13 cellular contexts compared by ENCODE assay signal in the genomic region with DNA sequence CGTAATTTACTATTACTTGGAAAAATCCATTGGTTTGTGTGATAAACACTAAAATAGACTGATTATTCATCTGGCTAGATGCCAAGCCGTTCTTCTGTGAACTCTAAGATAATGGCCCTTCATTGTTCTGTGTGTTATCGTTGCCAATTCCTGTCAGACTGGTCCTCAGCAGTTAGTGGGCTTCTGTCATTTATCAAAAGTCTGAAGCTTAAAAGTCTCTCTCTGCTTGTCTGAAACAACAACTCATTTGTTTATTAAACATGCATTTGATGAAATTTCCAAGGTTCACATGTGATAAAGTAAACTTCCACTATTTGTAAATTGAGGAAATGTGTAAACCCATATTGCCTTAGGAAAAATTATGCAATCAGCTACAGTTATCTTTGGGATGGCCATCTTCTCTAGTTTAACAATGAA. TPM values are rescaled to one million over a fixed set of nuclear protein-coding genes. Genes with fewer than 3 reads are reported as not detected.
DNase-seq lines count a peak whose midpoint lies in the region; ATAC-seq and TF ChIP-seq lines count a peak whose summit lies in the region.
"Had no signal": no experiment of that assay in that cellular context is flagged by ENCODE, and none has a peak within 500 bp of the region (broad histone marks: within the 10 kb centered on the region; RNA-seq: fewer than 3 reads in every experiment).

No MANE protein-coding gene starts in this region.

- H3K36me3 ChIP-seq in BE2C (no peaks in the 10 kb centered on the region), RWPE2 (ENCODE audit: low read depth) (no peaks in the 10 kb centered on the region), prostate gland (no peaks in the 10 kb centered on the region)
- H3K36me3 ChIP-seq: upper lobe of left lung had no signal

- no peaks in the 10 kb centered on the region for H3K27me3 ChIP-seq in BE2C
- H3K27me3 ChIP-seq in RWPE2 (ENCODE audit: insufficient read depth, poor library complexity, severe bottlenecking), result no peaks in the 10 kb centered on the region
- H3K27me3 ChIP-seq in prostate gland (replicated peaks; ENCODE audit: insufficient read depth), result no peaks in the 10 kb centered on the region
- H3K27me3 ChIP-seq: upper lobe of left lung had no signal

- H3K9me3 Mint-ChIP-seq in activated T-helper 1 cell treated with anti-CD3 and anti-CD28 coated beads, Interleukin-12 subunit alpha, Interleukin-12 subunit beta, Interleukin-2, Interleukin-4 antibody, amounts not matched to agents 30 ng/mL and 10 ng/mL and 1 ng/mL, durations not matched to agents 14 hours and 24 hours and 36 hours, result no peaks in the 10 kb centered on the region
- H3K9me3 Mint-ChIP-seq in activated CD8-positive, alpha-beta memory T cell treated with anti-CD3 and anti-CD28 coated beads, Interleukin-2, amount 10 ng/mL, durations not matched to agents 7 days and 5 days (ENCODE audit: low read depth), result no peaks in the 10 kb centered on the region
- H3K9me3 Mint-ChIP-seq: T-cell had no signal

- CTCF ChIA-PET in activated CD8-positive, alpha-beta memory T cell treated with anti-CD3 and anti-CD28 coated beads, Interleukin-2, amount 10 ng/mL, durations not matched to agents 7 days and 5 days (lab: Charles Lee), result no interaction called here

- no peaks in the 10 kb centered on the region for H3K36me3 Mint-ChIP-seq in activated T-helper 1 cell treated with anti-CD3 and anti-CD28 coated beads, Interleukin-12 subunit alpha, Interleukin-12 subunit beta, Interleukin-2, Interleukin-4 antibody, amounts not matched to agents 30 ng/mL and 10 ng/mL and 1 ng/mL, durations not matched to agents 14 hours and 24 hours and 36 hours (ENCODE audit: low read depth)
- no peaks in the 10 kb centered on the region for H3K36me3 Mint-ChIP-seq in activated CD8-positive, alpha-beta memory T cell treated with anti-CD3 and anti-CD28 coated beads, Interleukin-2, amount 10 ng/mL, durations not matched to agents 7 days and 5 days
- H3K36me3 Mint-ChIP-seq: T-cell had no signal

- no peak for TF ChIP-seq POLR2A in prostate gland (IDR thresholded peaks at IDR 0.05)

- H3K4me1 Mint-ChIP-seq in activated T-helper 1 cell treated with anti-CD3 and anti-CD28 coated beads, Interleukin-12 subunit alpha, Interleukin-12 subunit beta, Interleukin-2, Interleukin-4 antibody, amounts not matched to agents 30 ng/mL and 10 ng/mL and 1 ng/mL, durations not matched to agents 14 hours and 24 hours and 36 hours (ENCODE audit: low read depth), result no peaks in the 10 kb centered on the region
- H3K4me1 Mint-ChIP-seq in activated CD8-positive, alpha-beta memory T cell treated with anti-CD3 and anti-CD28 coated beads, Interleukin-2, amount 10 ng/mL, durations not matched to agents 7 days and 5 days, result no peaks in the 10 kb centered on the region
- H3K4me1 Mint-ChIP-seq: T-cell had no signal

- H3K27ac ChIP-seq in RWPE2 (ENCODE audit: poor library complexity, severe bottlenecking) (no peak overlapping the region), prostate gland (no peak overlapping the region)
- H3K27ac ChIP-seq: KMS-11 had no signal

- peak; percentile 61; the same call in 1 of the 3 replicates for ATAC-seq in RWPE2 (ENCODE audit: low read depth)
- no peak for ATAC-seq in HG02973 (IDR thresholded peaks at IDR 0.05; ENCODE audit: unreplicated experiment)
- no peak for ATAC-seq in activated CD8-positive, alpha-beta memory T cell treated with anti-CD3 and anti-CD28 coated beads, Interleukin-2, amount 10 ng/mL, durations not matched to agents 7 days and 5 days
- ATAC-seq: T-cell had no signal

- DNase-seq in BE2C, result peak; percentile 56
- peak; percentile 91 for DNase-seq in NCI-H1105 (lab: John Stamatoyannopoulos, UW)
- no peak for DNase-seq in RWPE2 (ENCODE audit: low spot score)
- DNase-seq in glomerular endothelial cell (ENCODE audit: extremely low read depth, low read depth, low spot score), result peak; percentile 99
- DNase-seq in prostate gland (ENCODE audit: low spot score), result no peak
- DNase-seq in activated T-helper 1 cell treated with anti-CD3 and anti-CD28 coated beads, Interleukin-12 subunit alpha, Interleukin-12 subunit beta, Interleukin-2, Interleukin-4 antibody, amounts not matched to agents 30 ng/mL and 10 ng/mL and 1 ng/mL, durations not matched to agents 14 hours and 24 hours and 36 hours (ENCODE audit: low spot score), result no peak
- DNase-seq in activated CD8-positive, alpha-beta memory T cell treated with anti-CD3 and anti-CD28 coated beads, Interleukin-2, amount 10 ng/mL, durations not matched to agents 7 days and 5 days, result no peak
- DNase-seq: activated T-cell treated with anti-CD3 and anti-CD28 coated beads, Interleukin-2, amount 50 U/mL, for 48 hours; effector memory CD4-positive, alpha-beta T cell; T-cell; upper lobe of left lung had no signal

- H3K27ac Mint-ChIP-seq in activated T-helper 1 cell treated with anti-CD3 and anti-CD28 coated beads, Interleukin-12 subunit alpha, Interleukin-12 subunit beta, Interleukin-2, Interleukin-4 antibody, amounts not matched to agents 30 ng/mL and 10 ng/mL and 1 ng/mL, durations not matched to agents 14 hours and 24 hours and 36 hours, result no peak overlapping the region
- no peak overlapping the region for H3K27ac Mint-ChIP-seq in activated CD8-positive, alpha-beta memory T cell treated with anti-CD3 and anti-CD28 coated beads, Interleukin-2, amount 10 ng/mL, durations not matched to agents 7 days and 5 days
- H3K27ac Mint-ChIP-seq: T-cell had no signal

- H3K4me3 Mint-ChIP-seq in activated T-helper 1 cell treated with anti-CD3 and anti-CD28 coated beads, Interleukin-12 subunit alpha, Interleukin-12 subunit beta, Interleukin-2, Interleukin-4 antibody, amounts not matched to agents 30 ng/mL and 10 ng/mL and 1 ng/mL, durations not matched to agents 14 hours and 24 hours and 36 hours, result no peak overlapping the region
- no peak overlapping the region for H3K4me3 Mint-ChIP-seq in activated CD8-positive, alpha-beta memory T cell treated with anti-CD3 and anti-CD28 coated beads, Interleukin-2, amount 10 ng/mL, durations not matched to agents 7 days and 5 days
- H3K4me3 Mint-ChIP-seq: T-cell had no signal

- H3K4me3 ChIP-seq in BE2C (ENCODE audit: low read depth, low read length), result no peak overlapping the region; the same call in 1 of the 2 replicates
- no peak overlapping the region for H3K4me3 ChIP-seq in RWPE2 (ENCODE audit: severe bottlenecking)
- H3K4me3 ChIP-seq in prostate gland, result no peak overlapping the region
- H3K4me3 ChIP-seq: upper lobe of left lung had no signal

- no peaks in the 10 kb centered on the region for H3K9me3 ChIP-seq in BE2C
- no peaks in the 10 kb centered on the region for H3K9me3 ChIP-seq in RWPE2 (ENCODE audit: severe bottlenecking)
- no peaks in the 10 kb centered on the region for H3K9me3 ChIP-seq in prostate gland
- H3K9me3 ChIP-seq: upper lobe of left lung had no signal

- H3K4me1 ChIP-seq in BE2C (peaks cover 9% of the 10 kb centered on the region), RWPE2 (ENCODE audit: insufficient read depth, poor library complexity, severe bottlenecking) (peaks cover 13% of the 10 kb centered on the region), prostate gland (replicated peaks) (no peaks in the 10 kb centered on the region)

- intact Hi-C loops in prostate gland (cut with DNase I), result no loop called here
- intact Hi-C loops in activated T-helper 1 cell treated with anti-CD3 and anti-CD28 coated beads, Interleukin-12 subunit alpha, Interleukin-12 subunit beta, Interleukin-2, Interleukin-4 antibody, amounts not matched to agents 30 ng/mL and 10 ng/mL and 1 ng/mL, durations not matched to agents 14 hours and 24 hours and 36 hours (cut with micrococcal nuclease), result no loop called here

- TF ChIP-seq CTCF in BE2C (IDR thresholded peaks at IDR 0.05; ENCODE audit: low read depth, low read length), result no peak
- TF ChIP-seq CTCF in RWPE2 (IDR thresholded peaks at IDR 0.05; ENCODE audit: poor library complexity, severe bottlenecking), result no peak
- TF ChIP-seq CTCF in prostate gland (IDR thresholded peaks at IDR 0.05), result no peak

- no peaks in the 10 kb centered on the region for H3K27me3 Mint-ChIP-seq in activated T-helper 1 cell treated with anti-CD3 and anti-CD28 coated beads, Interleukin-12 subunit alpha, Interleukin-12 subunit beta, Interleukin-2, Interleukin-4 antibody, amounts not matched to agents 30 ng/mL and 10 ng/mL and 1 ng/mL, durations not matched to agents 14 hours and 24 hours and 36 hours (ENCODE audit: insufficient read depth)
- peaks cover 3% of the 10 kb centered on the region for H3K27me3 Mint-ChIP-seq in activated CD8-positive, alpha-beta memory T cell treated with anti-CD3 and anti-CD28 coated beads, Interleukin-2, amount 10 ng/mL, durations not matched to agents 7 days and 5 days

- WGBS in prostate gland, result 27% methylated on average over 3 of the region's 3 CpGs

RNA-seq across cellular contexts. Expression of gene RDX, which starts 21.1 kb away (rescaled TPM):
- polyA plus RNA-seq in BE2C (2012; ENCODE audit: insufficient read depth, insufficient read length, low read depth), result 45.8 TPM
- total RNA-seq in glomerular endothelial cell (88.4 and 122 TPM in 2 replicates), prostate gland (100 to 1,000 TPM in 1 of 2 donors, 10 to 100 TPM in 1; 45.4 to 136 TPM)
- total RNA-seq in activated T-helper 1 cell treated with anti-CD3 and anti-CD28 coated beads, Interleukin-12 subunit alpha, Interleukin-12 subunit beta, Interleukin-2, Interleukin-4 antibody, amounts not matched to agents 30 ng/mL and 10 ng/mL and 1 ng/mL, durations not matched to agents 14 hours and 24 hours and 36 hours, result 94.6 and 98.9 TPM in 2 replicates
- total RNA-seq in activated CD8-positive, alpha-beta memory T cell treated with anti-CD3 and anti-CD28 coated beads, Interleukin-2, amount 10 ng/mL, durations not matched to agents 7 days and 5 days, result 10 to 100 TPM; 53.9 to 71.3 TPM

Comparison
In these comparisons a context has a peak if more than half of its experiments do, and no peak if none do; other contexts are left out.
1. DNase-seq: peak in BE2C (single experiment), NCI-H1105 (single experiment) and glomerular endothelial cell (single experiment); none in RWPE2 (single experiment), prostate gland (single experiment), activated T-helper 1 cell treated with anti-CD3 and anti-CD28 coated beads, Interleukin-12 subunit alpha, Interleukin-12 subunit beta, Interleukin-2, Interleukin-4 antibody, amounts not matched to agents 30 ng/mL and 10 ng/mL and 1 ng/mL, durations not matched to agents 14 hours and 24 hours and 36 hours (single experiment) and activated CD8-positive, alpha-beta memory T cell treated with anti-CD3 and anti-CD28 coated beads, Interleukin-2, amount 10 ng/mL, durations not matched to agents 7 days and 5 days (single experiment).